1 cellular context compared by ENCODE assay signal in genomic region chr16:30535106-30535776, GRCh38.
TF ChIP-seq lines count a peak whose summit lies in the region.

No MANE protein-coding gene starts in this region.

TF ChIP-seq in GM23338, 12 proteins besides CTCF, POLR2A, EP300 and RAD21:
- TF ChIP-seq ZNF331 (CRISPR knock-in tag; IDR thresholded peaks at IDR 0.05; ENCODE audit: low read depth) (no peak; the same call in 1 of the 2 replicates), POLR2AphosphoS5 (IDR thresholded peaks at IDR 0.05; ENCODE audit: low read depth) (peak; percentile 63)
